14 cellular contexts compared by ENCODE assay signal in the genomic region with DNA sequence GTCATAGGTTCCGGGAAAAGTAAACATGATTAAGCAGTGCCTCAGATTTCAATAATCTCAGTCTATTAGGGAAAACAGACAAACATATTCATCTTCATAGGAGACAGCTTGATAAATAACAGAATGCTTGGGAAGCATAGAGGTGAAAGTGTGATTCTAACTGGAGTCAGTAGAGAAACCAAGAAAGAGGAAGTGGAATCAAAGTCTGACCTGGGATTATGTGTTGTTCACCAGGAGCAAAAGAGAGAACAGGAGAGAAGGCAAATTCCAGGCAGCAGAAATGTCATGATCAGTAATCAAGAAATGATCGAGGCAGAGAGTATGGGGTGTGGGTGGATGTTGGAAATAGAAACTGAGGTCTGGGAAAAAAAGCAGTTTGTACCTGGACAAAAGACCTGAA. TPM values are rescaled to one million over a fixed set of nuclear protein-coding genes. Genes with fewer than 3 reads are reported as not detected.
"Had no signal": no experiment of that assay in that cellular context is flagged by ENCODE, and none has a peak within 500 bp of the region (broad histone marks: within the 10 kb centered on the region; RNA-seq: fewer than 3 reads in every experiment).

No MANE protein-coding gene starts in this region.

- H3K27me3 ChIP-seq: right lobe of liver, spleen, tibial artery, uterus had no signal

- H3K36me3 ChIP-seq: right lobe of liver, spleen, tibial artery, uterus had no signal

- H3K4me1 ChIP-seq: right lobe of liver, spleen, tibial artery, uterus had no signal

- H3K9me3 ChIP-seq: psoas muscle, right lobe of liver, spleen, tibial artery, uterus had no signal

- H3K27ac ChIP-seq: psoas muscle, right lobe of liver, spleen, tibial artery, uterus had no signal

- H3K4me3 ChIP-seq: psoas muscle, right lobe of liver, spleen, tibial artery, uterus had no signal

- DNase-seq: activated CD4-positive, alpha-beta T cell treated with anti-CD3 and anti-CD28 coated beads, Interleukin-2, amount 50 U/mL, for 1 hour; activated effector memory CD4-positive, alpha-beta T cell treated with Interleukin-2 at 50 U/mL for 16 hours; effector memory CD8-positive, alpha-beta T cell; kidney; left ventricle myocardium superior; mesenchymal stem cell; psoas muscle; right lobe of liver; spleen; stimulated activated CD4-positive, alpha-beta T cell treated with anti-CD3 and anti-CD28 coated beads, Interleukin-1b, Interleukin-23, amount 100 ng/mL, for 48 hours; tibial artery; uterus had no signal

RNA-seq across cellular contexts. Expression of gene DGKB, which starts 43.7 kb away (rescaled TPM):
- total RNA-seq: activated CD8-positive, alpha-beta memory T cell treated with anti-CD3 and anti-CD28 coated beads for 36 hours; natural killer cell treated with Interleukin-12 subunit alpha and Interleukin-12 subunit beta and Interleukin-15 and Interleukin-18, amount 100 ng/mL, for 72 hours had no signal
